In genomic region chr1:54815086-54815876, GRCh38 we compare ENCODE assay signal across 27 cellular contexts. TPM values are rescaled to one million over a fixed set of nuclear protein-coding genes. Genes with fewer than 3 reads are reported as not detected.
DNase-seq lines count a peak whose midpoint lies in the region; ATAC-seq and TF ChIP-seq lines count a peak whose summit lies in the region.
"Had no signal": no experiment of that assay in that cellular context is flagged by ENCODE, and none has a peak within 500 bp of the region (broad histone marks: within the 10 kb centered on the region; RNA-seq: fewer than 3 reads in every experiment).

No MANE protein-coding gene starts in this region.

- H3K4me1 ChIP-seq in suprapubic skin = peaks cover 28% of the 10 kb centered on the region
- no peaks in the 10 kb centered on the region for H3K4me1 ChIP-seq in smooth muscle cell (ENCODE audit: low read depth)
- H3K4me1 ChIP-seq: breast epithelium, gastrocnemius medialis, psoas muscle, upper lobe of left lung had no signal

- no peaks in the 10 kb centered on the region for H3K27me3 ChIP-seq in suprapubic skin
- H3K27me3 ChIP-seq in smooth muscle cell (ENCODE audit: low read depth) = no peaks in the 10 kb centered on the region
- H3K27me3 ChIP-seq: breast epithelium, gastrocnemius medialis, upper lobe of left lung had no signal

- no peaks in the 10 kb centered on the region for H3K79me2 ChIP-seq in smooth muscle cell (ENCODE audit: low read depth)

- no peak for TF ChIP-seq EP300 in suprapubic skin (IDR thresholded peaks at IDR 0.05)

- H3K9me3 ChIP-seq in T-helper 17 cell (ENCODE audit: control insufficient read depth, low read length, poor library complexity, severe bottlenecking) (no peaks in the 10 kb centered on the region), suprapubic skin (no peaks in the 10 kb centered on the region), smooth muscle cell (replicated peaks; ENCODE audit: low read depth) (no peaks in the 10 kb centered on the region)
- H3K9me3 ChIP-seq: breast epithelium, gastrocnemius medialis, psoas muscle, upper lobe of left lung had no signal

- no peak for TF ChIP-seq POLR2A in suprapubic skin (IDR thresholded peaks at IDR 0.05)

- H3K27ac Mint-ChIP-seq in T-helper 17 cell = peak overlapping the region; percentile 47
- H3K27ac Mint-ChIP-seq: B cell; CD8-positive, alpha-beta T cell; memory B cell had no signal

- no peak overlapping the region for H3K4me3 ChIP-seq in suprapubic skin
- H3K4me3 ChIP-seq in smooth muscle cell = no peak overlapping the region
- H3K4me3 ChIP-seq: breast epithelium, gastrocnemius medialis, psoas muscle, SK-N-MC, upper lobe of left lung had no signal

- ATAC-seq in T-helper 17 cell = no peak
- peak; percentile 78 for ATAC-seq in left colon
- ATAC-seq: activated T-cell treated with anti-CD3 and anti-CD28 coated beads, Interleukin-2, amount 50 U/mL, for 4 hours; CD8-positive, alpha-beta T cell; gastrocnemius medialis; HepG2; psoas muscle had no signal

- H3K4me1 Mint-ChIP-seq in T-helper 17 cell = peaks cover 18% of the 10 kb centered on the region
- H3K4me1 Mint-ChIP-seq: B cell had no signal

- intact Hi-C loops in left colon (cut with DNase I, micrococcal nuclease) = loop anchor here in 1 of 2 donors (10.0 kb wide), 1 partner anchor 310 kb away; no protein-coding TSS in a partner anchor

- no peak overlapping the region for H2AFZ ChIP-seq in smooth muscle cell (ENCODE audit: low read depth)

- TF ChIP-seq CTCF in suprapubic skin (IDR thresholded peaks at IDR 0.05) (no peak), smooth muscle cell (IDR thresholded peaks at IDR 0.05; ENCODE audit: borderline replicate concordance, insufficient read depth, poor library complexity, severe bottlenecking) (no peak)

- H3K36me3 Mint-ChIP-seq in T-helper 17 cell (ENCODE audit: low read depth) = no peaks in the 10 kb centered on the region
- H3K36me3 Mint-ChIP-seq: CD8-positive, alpha-beta T cell; memory B cell had no signal

- H3K9ac ChIP-seq in smooth muscle cell (ENCODE audit: low read depth) = no peak overlapping the region

- no peak overlapping the region for H3K4me2 ChIP-seq in smooth muscle cell

- WGBS in suprapubic skin = 64% methylated on average over 7 of the region's 7 CpGs
- WGBS in smooth muscle cell (ENCODE audit: low lambda C conversion rate) = 92% methylated on average over 7 of the region's 7 CpGs

- no peaks in the 10 kb centered on the region for H3K36me3 ChIP-seq in suprapubic skin
- no peaks in the 10 kb centered on the region for H3K36me3 ChIP-seq in smooth muscle cell (ENCODE audit: low read depth)
- H3K36me3 ChIP-seq: breast epithelium, gastrocnemius medialis, upper lobe of left lung had no signal

- no peak overlapping the region for H3K27ac ChIP-seq in suprapubic skin
- H3K27ac ChIP-seq in smooth muscle cell (ENCODE audit: low read depth) = no peak overlapping the region
- H3K27ac ChIP-seq: breast epithelium, gastrocnemius medialis, psoas muscle, SK-N-MC, upper lobe of left lung had no signal

- H3K4me3 Mint-ChIP-seq in T-helper 17 cell = no peak overlapping the region
- H3K4me3 Mint-ChIP-seq: activated T-cell treated with anti-CD3 and anti-CD28 coated beads, Interleukin-2, amount 50 U/mL, for 4 hours; B cell; CD8-positive, alpha-beta T cell; memory B cell had no signal

- peak; percentile 33 for DNase-seq in activated CD8-positive, alpha-beta memory T cell treated with anti-CD3 and anti-CD28 coated beads, Interleukin-2, amount 50 U/mL, for 48 hours
- DNase-seq in activated CD8-positive, alpha-beta memory T cell treated with anti-CD3 and anti-CD28 coated beads, Interleukin-2, amount 50 U/mL, for 4 hours = no peak
- DNase-seq in T-helper 17 cell (no peak), left colon (no peak), suprapubic skin (ENCODE audit: low spot score in 2 of 2) (peak; percentile 54 to 72), NCI-H1105 (lab: John Stamatoyannopoulos, UW) (no peak), NAMALWA (ENCODE audit: low spot score) (no peak), smooth muscle cell (lab: John Stamatoyannopoulos, UW; ENCODE audit: unreplicated experiment) (no peak)
- DNase-seq: activated naive CD4-positive, alpha-beta T cell treated with Interleukin-2 at 50 U/mL for 16 hours; activated T-cell treated with anti-CD3 and anti-CD28 coated beads, Interleukin-2, amount 50 U/mL, for 4 hours; amniotic stem cell; CD8-positive, alpha-beta T cell; cortex of kidney; DMS153; gastrocnemius medialis; GOT3; Kasumi-1; NCI-H1694; NCI-H748 treated with DMSO at 0.1 percent for 48 hours; psoas muscle; upper lobe of left lung had no signal

- no peaks in the 10 kb centered on the region for H3F3A ChIP-seq in smooth muscle cell (ENCODE audit: low read depth)

- no peaks in the 10 kb centered on the region for H4K20me1 ChIP-seq in smooth muscle cell (ENCODE audit: low read depth)

- H3K27me3 Mint-ChIP-seq in T-helper 17 cell = peaks cover 6% of the 10 kb centered on the region
- H3K27me3 Mint-ChIP-seq: B cell had no signal

RNA-seq across cellular contexts. Expression of gene TTC22, which starts 14.2 kb away (rescaled TPM):
- total RNA-seq in T-helper 17 cell = 10 to 100 TPM; 10.4 to 11.2 TPM
- 10 to 100 TPM; 88.7 to 94.5 TPM for total RNA-seq in left colon
- total RNA-seq in suprapubic skin = 10 to 100 TPM; 37.4 to 64.0 (median 58.0) TPM
- 1.3 TPM in 2 replicates for total RNA-seq in smooth muscle cell
- 0.50 and 2.5 TPM in 2 replicates for polyA plus RNA-seq in smooth muscle cell
- total RNA-seq: HepG2, OCI-LY7 had no signal
- polyA plus RNA-seq: HepG2 had no signal

RNA-seq across cellular contexts. Expression of gene PARS2, which starts 51.0 kb away (rescaled TPM):
- total RNA-seq in T-helper 17 cell = under 1 TPM; 0.37 to 0.80 TPM
- 10 to 100 TPM in 1 of 2 donors, 1 to 10 TPM in 1; 9.3 to 11.3 TPM for total RNA-seq in left colon
- total RNA-seq in suprapubic skin = 1 to 10 TPM; 3.2 to 8.7 (median 5.8) TPM
- 1.7 and 4.1 TPM in 2 replicates for total RNA-seq in smooth muscle cell
- 4.5 and 5.7 TPM in 2 replicates for polyA plus RNA-seq in smooth muscle cell
- total RNA-seq: CD8-positive, alpha-beta T cell had no signal

Comparison
In these comparisons a context has a peak if more than half of its experiments do, and no peak if none do; other contexts are left out.
1. DNase-seq: peak in activated CD8-positive, alpha-beta memory T cell treated with anti-CD3 and anti-CD28 coated beads, Interleukin-2, amount 50 U/mL, for 48 hours (single experiment) and suprapubic skin (2 of 2); none in activated CD8-positive, alpha-beta memory T cell treated with anti-CD3 and anti-CD28 coated beads, Interleukin-2, amount 50 U/mL, for 4 hours (single experiment), T-helper 17 cell (0 of 3), left colon (0 of 2), NCI-H1105 (single experiment), NAMALWA (single experiment) and smooth muscle cell (single experiment).